ENCODE assay signal across 25 cellular contexts in genomic region chr15:41061667-41062066, GRCh38. TPM values are rescaled to one million over a fixed set of nuclear protein-coding genes. Genes with fewer than 3 reads are reported as not detected.
A peak's percentile ranks its signal among the peaks of the same experiment; 100 is the strongest.
DNase-seq lines count a peak whose midpoint lies in the region; ATAC-seq, FAIRE-seq and TF ChIP-seq lines count a peak whose summit lies in the region.
"Had no signal": no experiment of that assay in that cellular context is flagged by ENCODE, and none has a peak within 500 bp of the region (broad histone marks: within the 10 kb centered on the region; RNA-seq: fewer than 3 reads in every experiment).

No MANE protein-coding gene starts in this region.

- H3K4me2 ChIP-seq in GM12878 (ENCODE audit: control insufficient read depth, insufficient read depth) (no peak overlapping the region), mesendoderm (ENCODE audit: low read length) (no peak overlapping the region), PC-9 (no peak overlapping the region)
- H3K4me2 ChIP-seq: GM23338 had no signal

- intact Hi-C loops in GM12878 (cut with micrococcal nuclease; ENCODE audit: unreplicated experiment) (no loop called here), PC-9 (cut with micrococcal nuclease; ENCODE audit: unreplicated experiment) (no loop called here)

- H2BK15ac ChIP-seq in mesendoderm (replicated peaks; ENCODE audit: low read depth) = no peak overlapping the region

- CTCF ChIA-PET in GM12878 (lab: Yijun Ruan, JAX) = no interaction called here
- CTCF ChIA-PET in PC-9 (lab: Charles Lee) = no interaction called here

- no peaks in the 10 kb centered on the region for H3K79me1 ChIP-seq in mesendoderm (ENCODE audit: low read length)

- H3K9me2 ChIP-seq in PC-9 (ENCODE audit: insufficient read depth) = no peaks in the 10 kb centered on the region

- no peak overlapping the region for H2BK5ac ChIP-seq in mesendoderm (ENCODE audit: low read length)

- RAD21 ChIA-PET in GM12878 (lab: Charles Lee; ENCODE audit: unreplicated experiment) = no interaction called here

- TF ChIP-seq EP300 in GM12878 (IDR thresholded peaks at IDR 0.05; ENCODE audit: borderline replicate concordance in 1 of 2, control insufficient read depth in 1 of 2, low read depth in 2 of 2, low read length in 2 of 2) = no peak

- H3K4ac ChIP-seq in mesendoderm (ENCODE audit: low read depth, low read length) = no peak overlapping the region

- no peak for FAIRE-seq in GM12878 (lab: Jason Lieb, UNC)

- H3K79me2 ChIP-seq in GM12878 (ENCODE audit: control insufficient read depth, insufficient read depth, low read length) (no peaks in the 10 kb centered on the region), mesendoderm (ENCODE audit: control insufficient read depth, insufficient read depth, low read length) (no peaks in the 10 kb centered on the region), PC-9 (ENCODE audit: low read depth) (no peaks in the 10 kb centered on the region)

- TF ChIP-seq CTCF in GM12878 (IDR thresholded peaks at IDR 0.05 in 2 of 3, conservative IDR thresholded peaks at IDR 0.05 in 1 of 3; ENCODE audit: control insufficient read depth in 2 of 3, extremely low read depth in 1 of 3, insufficient read depth in 1 of 3, low read depth in 3 of 3, low read length in 3 of 3) = no peak
- no peak for TF ChIP-seq CTCF in PC-9 (conservative IDR thresholded peaks at IDR 0.05)

- no peak for ATAC-seq in GM12878
- no peak for ATAC-seq in HG02759 (IDR thresholded peaks at IDR 0.05; ENCODE audit: unreplicated experiment)
- ATAC-seq: GM23338, T-cell had no signal

- DNase-seq in NCI-H2227 (lab: John Stamatoyannopoulos, UW; ENCODE audit: unreplicated experiment) (peak; percentile 4), NCI-H2227 treated with DMSO at 0.1 percent for 48 hours (lab: John Stamatoyannopoulos, UW) (no peak), LHCN-M2 (ENCODE audit: low read depth) (peak; percentile 7), GM12878 (ENCODE audit: low read depth, low spot score) (no peak), mesendoderm (peak; percentile 10), SW480 (ENCODE audit: low spot score) (no peak), PC-9 (no peak)
- DNase-seq: ACHN; BE2C; CD8-positive, alpha-beta memory T cell; DMS 273 treated with DMSO at 0.1 percent for 48 hours; DMS79 treated with DMSO at 0.1 percent for 48 hours; NCI-H1105; NCI-H1436 treated with DMSO at 0.1 percent for 48 hours; NCI-H187 treated with DMSO at 0.1 percent for 48 hours; NCI-H2107; NCI-H526 treated with DMSO at 0.1 percent for 48 hours; Peyer's patch; SIG-M5; T-cell had no signal

- H3K27ac ChIP-seq in GM12878 (ENCODE audit: control insufficient read depth, insufficient read depth) = no peak overlapping the region
- H3K27ac ChIP-seq in mesendoderm (ENCODE audit: low read depth, low read length) = no peak overlapping the region
- H3K27ac ChIP-seq in PC-9 = no peak overlapping the region
- H3K27ac ChIP-seq: 22Rv1, Peyer's patch, SK-N-MC had no signal

- H2AFZ ChIP-seq in GM12878 (ENCODE audit: control insufficient read depth, low read depth, low read length) (no peak overlapping the region), PC-9 (no peak overlapping the region)
- H2AFZ ChIP-seq: GM23338 had no signal

- in situ Hi-C loops in GM12878 (cut with MboI) = no loop called here

- no peaks in the 10 kb centered on the region; the same call in 1 of the 2 replicates for H3F3A ChIP-seq in PC-9 (ENCODE audit: insufficient read depth, low read depth)

- SMC1A ChIA-PET in GM12878 (lab: Charles Lee; ENCODE audit: uncharacterized antibody, unreplicated experiment) = interaction anchor here (1.7 kb wide), 1 partner anchor 13 kb away, joined by 5 read pairs; no protein-coding TSS in a partner anchor

- no peak overlapping the region for H2AK5ac ChIP-seq in mesendoderm (ENCODE audit: low read length)

- H3K9ac ChIP-seq in GM12878 (ENCODE audit: control insufficient read depth, insufficient read depth, low read length) = no peak overlapping the region
- no peak overlapping the region for H3K9ac ChIP-seq in mesendoderm (ENCODE audit: low read length)

- no peaks in the 10 kb centered on the region for H3K27me3 ChIP-seq in GM12878 (replicated peaks in 1 of 2; ENCODE audit: control insufficient read depth in 2 of 2, insufficient read depth in 2 of 2, low read length in 1 of 2)
- no peaks in the 10 kb centered on the region for H3K27me3 ChIP-seq in mesendoderm (ENCODE audit: insufficient read depth, low read length, poor library complexity)
- no peaks in the 10 kb centered on the region for H3K27me3 ChIP-seq in PC-9 (ENCODE audit: insufficient read depth, low read depth)
- H3K27me3 ChIP-seq: BE2C, Peyer's patch had no signal

- H3K18ac ChIP-seq in mesendoderm (ENCODE audit: low read length) = no peak overlapping the region

- H3K9me3 ChIP-seq in GM12878 (replicated peaks; ENCODE audit: control insufficient read depth, insufficient read depth, low read length) (peaks cover 5% of the 10 kb centered on the region; the same call in 2 of the 3 replicates), PC-9 (ENCODE audit: insufficient read depth, low read depth) (no peaks in the 10 kb centered on the region)
- H3K9me3 ChIP-seq: BE2C, HAP-1 had no signal

- H3K36me3 ChIP-seq in GM12878 (ENCODE audit: control insufficient read depth in 2 of 2, insufficient read depth in 2 of 2, low read length in 1 of 2) (peaks cover 8 to 29% of the 10 kb centered on the region in 2 experiments), mesendoderm (ENCODE audit: control insufficient read depth, insufficient read depth, low read length) (peaks cover 9% of the 10 kb centered on the region), PC-9 (ENCODE audit: low read depth) (peaks cover 27% of the 10 kb centered on the region; the same call in 1 of the 2 replicates)

- H2BK120ac ChIP-seq in mesendoderm (ENCODE audit: low read depth, low read length) = no peak overlapping the region

- no peak overlapping the region for H4K5ac ChIP-seq in mesendoderm (ENCODE audit: low read length)

- 100% methylated on average over 2 of the region's 2 CpGs for WGBS in GM12878 (ENCODE audit: insufficient coverage, insufficient replicate concordance, low lambda C conversion rate, missing lambda C conversion rate)
- WGBS in mesendoderm (ENCODE audit: extremely low coverage, insufficient coverage, low lambda C conversion rate) = no CpG with 5 or more reads among the region's 2 CpGs

- H3K56ac ChIP-seq in mesendoderm (ENCODE audit: low read length) = no peak overlapping the region

- no peak for TF ChIP-seq RAD21 in GM12878 (IDR thresholded peaks at IDR 0.05; ENCODE audit: insufficient read depth, low read depth, low read length)

- H3K23ac ChIP-seq in mesendoderm (ENCODE audit: low read length) = no peak overlapping the region

- POLR2A ChIA-PET in GM12878 (lab: Charles Lee) (interaction anchor here (0.5 kb wide), 1 partner anchor 122 kb away, joined by 7 read pairs; no protein-coding TSS in a partner anchor), PC-9 (lab: Charles Lee; ENCODE audit: unreplicated experiment) (no interaction called here)

- no peak overlapping the region for H3K4me3 ChIP-seq in GM12878
- no peak overlapping the region for H3K4me3 ChIP-seq in mesendoderm (ENCODE audit: low read length)
- no peak overlapping the region for H3K4me3 ChIP-seq in PC-9
- H3K4me3 ChIP-seq: GM23338, HAP-1, Peyer's patch, SK-N-MC had no signal

- H4K8ac ChIP-seq in mesendoderm (ENCODE audit: low read depth, low read length) = no peak overlapping the region

- H4K20me1 ChIP-seq in GM12878 (ENCODE audit: control insufficient read depth, insufficient read depth) (no peaks in the 10 kb centered on the region), PC-9 (ENCODE audit: insufficient read depth) (no peaks in the 10 kb centered on the region)

- TF ChIP-seq POLR2A in GM12878 (IDR thresholded peaks at IDR 0.05; ENCODE audit: low read depth, low read length) = no peak

- H3K4me1 ChIP-seq in GM12878 (ENCODE audit: control insufficient read depth, insufficient read depth, low read length) (no peaks in the 10 kb centered on the region), mesendoderm (ENCODE audit: control insufficient read depth, low read depth, low read length) (no peaks in the 10 kb centered on the region), PC-9 (replicated peaks; ENCODE audit: insufficient read depth) (no peaks in the 10 kb centered on the region)
- H3K4me1 ChIP-seq: BE2C, HAP-1, Peyer's patch had no signal

- no TSS peak for BruUV-seq in GM12878 (replicated peaks; lab: Mats Ljungman, UMichigan)
- BruUV-seq in PC-9 (replicated peaks; lab: Mats Ljungman, UMichigan) = no TSS peak

TF ChIP-seq in GM12878, 131 proteins besides CTCF, POLR2A, EP300 and RAD21 (continues in another document):
- no peak for TF ChIP-seq ATF2 (IDR thresholded peaks at IDR 0.05; ENCODE audit: low read length)
- TF ChIP-seq STAT3 (IDR thresholded peaks at IDR 0.05; ENCODE audit: low read depth, low read length) = no peak

RNA-seq across cellular contexts. Expression of gene INO80, which starts 54.4 kb away (rescaled TPM):
- total RNA-seq in LHCN-M2 (2014; rRNA removed) (16.7 and 17.1 TPM in 2 replicates), GM12878 (2014; rRNA removed) (22.8 and 24.5 TPM in 2 replicates), GM12878 (2014; rRNA removed; fragmentation: Illumina TruSeq; extraction: Trizol) (18.6 and 22.7 TPM in 2 replicates), GM12878 (2021) (24.4 and 25.0 TPM in 2 replicates), PC-9 (2021) (11.3 and 18.8 TPM in 2 replicates)
- 7.1 TPM for polyA plus RNA-seq in LHCN-M2 (2012)
- total RNA-seq in GM12878 (2013; cell fraction: nucleolus; rRNA removed) = 59.4 and 61.7 TPM in 2 replicates
- polyA plus RNA-seq in GM12878 (2011; ENCODE audit: low read depth) = 5.8 TPM
- polyA plus RNA-seq in GM12878 (2011; rRNA removed) (4.9 and 6.7 TPM in 2 replicates), GM12878 (2014; fragmentation: Illumina TruSeq; extraction: Trizol) (19.2 and 23.4 TPM in 2 replicates), GM12878 (2014; fragmentation: Nextera tagmentation; extraction: Ambion mirVana) (1 to 10 TPM; 4.5 to 5.0 TPM), GM12878 (2014; rRNA removed) (20.1 and 23.1 TPM in 2 replicates), GM12878 (2016; fragmentation: Nextera tagmentation; extraction: Ambion mirVana) (1 to 10 TPM; 9.7 TPM)
- 6.8 and 7.0 TPM in 2 replicates for polyA plus RNA-seq in GM12878 (2011; cell fraction: cytosol; rRNA removed)
- 9.0 and 12.8 TPM in 2 replicates for polyA plus RNA-seq in GM12878 (2011; cell fraction: nucleus; rRNA removed)
- 8.6 and 9.7 TPM in 2 replicates for polyA plus RNA-seq in GM12878 (2012)
- polyA minus RNA-seq in GM12878 (2011; rRNA and poly(A)+ RNA removed) = 9.6 and 12.8 TPM in 2 replicates
- polyA minus RNA-seq in GM12878 (2011; cell fraction: cytosol; rRNA and poly(A)+ RNA removed) = 5.7 and 10.0 TPM in 2 replicates
- polyA minus RNA-seq in GM12878 (2011; cell fraction: nucleus; rRNA and poly(A)+ RNA removed) = 13.8 and 14.5 TPM in 2 replicates
- 19.5 TPM for polyA plus RNA-seq in mesendoderm (2013, experiment 1 of 2)
- polyA plus RNA-seq in mesendoderm (2013, experiment 2 of 2) = 17.8 TPM

Comparison
In these comparisons a context has a peak if more than half of its experiments do, and no peak if none do; other contexts are left out.
1. DNase-seq: peak in NCI-H2227 (single experiment), LHCN-M2 (single experiment) and mesendoderm (single experiment); none in NCI-H2227 treated with DMSO at 0.1 percent for 48 hours (single experiment), GM12878 (single experiment), SW480 (single experiment) and PC-9 (0 of 2).